Comparison of ENCODE assay signal across 8 cellular contexts in the genomic region with DNA sequence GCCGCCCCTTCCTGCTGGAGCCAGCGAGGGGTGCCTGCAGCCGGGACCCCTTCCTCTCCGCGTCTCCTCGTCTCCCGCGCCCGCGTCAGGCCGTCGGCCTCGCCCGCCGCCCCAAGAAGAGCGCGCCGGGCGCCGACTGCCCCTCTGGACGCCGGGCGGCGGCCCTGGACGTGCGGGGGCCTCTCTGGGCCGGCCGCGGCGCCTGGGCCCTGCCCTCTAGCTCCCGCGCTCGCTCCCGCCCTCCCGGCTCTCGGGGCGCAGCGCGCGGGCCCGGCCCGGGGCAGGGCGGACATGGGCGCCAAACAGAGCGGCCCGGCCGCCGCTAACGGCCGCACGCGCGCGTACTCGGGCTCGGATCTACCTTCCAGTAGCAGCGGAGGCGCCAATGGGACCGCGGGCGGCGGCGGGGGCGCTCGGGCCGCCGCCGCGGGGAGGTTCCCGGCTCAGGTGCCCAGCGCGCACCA. TPM values are rescaled to one million over a fixed set of nuclear protein-coding genes. Genes with fewer than 3 reads are reported as not detected.
DNase-seq lines count a peak whose midpoint lies in the region; ATAC-seq and TF ChIP-seq lines count a peak whose summit lies in the region.

No MANE protein-coding gene starts in this region.

- H3K36me3 ChIP-seq in mesodermal cell (ENCODE audit: control insufficient read depth, insufficient read depth, low read length) (no peaks in the 10 kb centered on the region), stomach smooth muscle (ENCODE audit: control insufficient read depth in 2 of 2, insufficient read depth in 2 of 2, low read length in 2 of 2) (no peaks in the 10 kb centered on the region)

- WGBS in mesodermal cell (ENCODE audit: insufficient coverage in 2 of 2), 2 experiments = 0% methylated on average over 41 to 67 of the region's 72 CpGs

- peaks cover 13% of the 10 kb centered on the region for H3K4me1 ChIP-seq in mesodermal cell (ENCODE audit: control insufficient read depth, insufficient read depth, low read length, poor library complexity, severe bottlenecking)
- H3K4me1 ChIP-seq in stomach smooth muscle (ENCODE audit: control insufficient read depth, insufficient read depth, low read length) = peaks cover 4% of the 10 kb centered on the region

- H3K9ac ChIP-seq in stomach smooth muscle (ENCODE audit: low read length in 2 of 2) = peak overlapping the region; percentile 29 to 74

- peak; percentile 22; the same call in 1 of the 2 replicates for TF ChIP-seq CTCF in C4-2B (conservative IDR thresholded peaks at IDR 0.05)

- H3K27me3 ChIP-seq in stomach smooth muscle (ENCODE audit: control insufficient read depth in 1 of 2, insufficient read depth in 2 of 2, low read length in 2 of 2) = no peaks in the 10 kb centered on the region

- H3K9me3 ChIP-seq in mesodermal cell (ENCODE audit: control insufficient read depth, low read length) (no peaks in the 10 kb centered on the region), stomach smooth muscle (ENCODE audit: control insufficient read depth in 2 of 2, low read length in 2 of 2) (no peaks in the 10 kb centered on the region)

- H3K27ac ChIP-seq in C4-2B (peak overlapping the region; percentile 73), mesodermal cell (ENCODE audit: low read depth, low read length, severe bottlenecking) (peak overlapping the region; percentile 79), stomach smooth muscle (ENCODE audit: low read length) (peak overlapping the region; percentile 86)

- DNase-seq in activated CD4-positive, alpha-beta T cell treated with anti-CD3 and anti-CD28 coated beads for 48 hours = peak; percentile 48
- DNase-seq in dermis blood vessel endothelial cell = peak; percentile 56
- DNase-seq in SW 1271 (lab: John Stamatoyannopoulos, UW) = no peak

- H3K4me3 ChIP-seq in mesodermal cell (ENCODE audit: extremely low read depth, insufficient read depth, low read length, poor library complexity, severe bottlenecking) = peak overlapping the region; percentile 66
- H3K4me3 ChIP-seq in stomach smooth muscle (ENCODE audit: low read length in 2 of 2) = peak overlapping the region; percentile 33 to 85

- ATAC-seq in GM19455 (IDR thresholded peaks at IDR 0.05; ENCODE audit: unreplicated experiment) (peak; percentile 12), HG03520 (IDR thresholded peaks at IDR 0.05; ENCODE audit: unreplicated experiment) (peak; percentile 15)

RNA-seq across cellular contexts. Expression of a gene that starts 0.7 kb away (rescaled TPM):
- total RNA-seq in dermis blood vessel endothelial cell = 9.5 and 13.4 TPM in 2 replicates
- polyA plus RNA-seq in mesodermal cell (2013, experiment 1 of 2) = 6.6 TPM
- polyA plus RNA-seq in mesodermal cell (2013, experiment 2 of 2) = 7.1 TPM

Comparison
In these comparisons a context has a peak if more than half of its experiments do, and no peak if none do; other contexts are left out.
1. DNase-seq: peak in activated CD4-positive, alpha-beta T cell treated with anti-CD3 and anti-CD28 coated beads for 48 hours (single experiment) and dermis blood vessel endothelial cell (single experiment); none in SW 1271 (0 of 2).
2. Peak in every context shown above with its lines, with median percentiles within 50 percentile points of each other: H3K27ac ChIP-seq.